29 cellular contexts compared by ENCODE assay signal in the genomic region with DNA sequence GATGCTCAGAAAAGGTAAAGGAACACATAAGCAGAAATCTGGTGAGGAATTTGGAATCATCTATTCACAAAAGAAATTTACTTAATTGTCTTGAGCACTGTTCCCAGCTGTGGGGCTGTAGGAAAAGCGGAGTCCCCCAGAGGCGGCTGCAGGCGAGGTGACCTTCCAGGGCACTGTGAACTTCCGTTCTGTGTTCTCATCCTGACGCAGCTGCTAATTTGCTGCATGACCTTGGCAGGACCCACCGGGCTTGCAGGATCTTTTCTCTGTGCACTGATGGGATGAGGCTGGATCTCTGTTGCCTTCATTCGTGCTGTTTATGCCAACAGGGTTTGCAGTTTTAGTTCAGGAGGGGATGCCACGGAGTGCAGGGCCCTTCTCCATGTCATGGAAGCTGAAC.
"Had no signal": no experiment of that assay in that cellular context is flagged by ENCODE, and none has a peak within 500 bp of the region (broad histone marks: within the 10 kb centered on the region; RNA-seq: fewer than 3 reads in every experiment).

No MANE protein-coding gene starts in this region.

- H3K9me3 Mint-ChIP-seq: naive thymus-derived CD8-positive, alpha-beta T cell; neural progenitor cell had no signal

- H3K4me1 Mint-ChIP-seq: naive thymus-derived CD8-positive, alpha-beta T cell; stimulated activated naive B cell treated with anti-CD40 and anti-IgM and Interleukin-4, amounts not matched to agents 10 μg/mL and 1 μg/mL and 100 μg/mL, for 72 hours had no signal

- H3K27me3 ChIP-seq: hepatocyte, left lung, neural progenitor cell, neutrophil, right atrium auricular region, right lobe of liver, testis, thyroid gland, upper lobe of right lung had no signal

- H3K36me3 Mint-ChIP-seq: naive thymus-derived CD8-positive, alpha-beta T cell; neural progenitor cell; stimulated activated naive B cell treated with anti-CD40 and anti-IgM and Interleukin-4, amounts not matched to agents 10 μg/mL and 1 μg/mL and 100 μg/mL, for 72 hours had no signal

- DNase-seq: heart left ventricle; kidney glomerular epithelial cell; left colon; left lung; mesendoderm; midbrain; mucosa of descending colon; naive thymus-derived CD8-positive, alpha-beta T cell; nephron progenitor cell; occipital lobe; right lobe of liver; stimulated activated CD4-positive, alpha-beta T cell treated with anti-CD3 and anti-CD28 coated beads, Interleukin-12 subunit alpha, Interleukin-12 subunit beta, amount 100 ng/mL, for 4 hours; stimulated activated CD4-positive, alpha-beta T cell treated with anti-CD3 and anti-CD28 coated beads, Interleukin-15, amount 100 ng/mL, for 24 hours; stimulated activated CD4-positive, alpha-beta T cell treated with anti-CD3 and anti-CD28 coated beads, Interleukin-2, amount 100 ng/mL, for 24 hours; stimulated activated CD4-positive, alpha-beta T cell treated with anti-CD3 and anti-CD28 coated beads, Interleukin-4, amount 100 ng/mL, for 1 hour; stimulated activated naive B cell treated with anti-CD40 and anti-IgM and Interleukin-4, amounts not matched to agents 10 μg/mL and 1 μg/mL and 100 μg/mL, for 72 hours; stimulated activated naive CD8-positive, alpha-beta T cell treated with anti-CD3 and anti-CD28 coated beads, Interleukin-15, Interleukin-2, amounts not matched to agents 100 U/mL and 50 U/mL, for 24 hours; stomach; testis; thyroid gland; trophoblast cell; upper lobe of right lung had no signal

- ATAC-seq: heart left ventricle; left colon; left lung; mucosa of descending colon; naive thymus-derived CD8-positive, alpha-beta T cell; stimulated activated naive B cell treated with anti-CD40 and anti-IgM and Interleukin-4, amounts not matched to agents 10 μg/mL and 1 μg/mL and 100 μg/mL, for 72 hours; stimulated activated naive CD8-positive, alpha-beta T cell treated with anti-CD3 and anti-CD28 coated beads, Interleukin-15, Interleukin-2, amounts not matched to agents 100 U/mL and 50 U/mL, for 24 hours; upper lobe of right lung had no signal

- H3K4me3 ChIP-seq: heart left ventricle, hepatocyte, left lung, lung, mucosa of descending colon, neural progenitor cell, right atrium auricular region, right lobe of liver, skin epidermis, stomach, testis, thyroid gland, upper lobe of right lung had no signal

- H3K9me3 ChIP-seq: heart left ventricle, left lung, neutrophil, right atrium auricular region, right lobe of liver, stomach, testis, thyroid gland, upper lobe of right lung had no signal

- H3K27ac ChIP-seq: heart left ventricle, hepatocyte, left lung, neural progenitor cell, neutrophil, right atrium auricular region, right lobe of liver, skin epidermis, stomach, testis, thyroid gland, upper lobe of right lung had no signal

- H3K27ac Mint-ChIP-seq: naive thymus-derived CD8-positive, alpha-beta T cell; nephron progenitor cell; neural progenitor cell; progenitor cell of endocrine pancreas; stimulated activated naive B cell treated with anti-CD40 and anti-IgM and Interleukin-4, amounts not matched to agents 10 μg/mL and 1 μg/mL and 100 μg/mL, for 72 hours had no signal

- H3K36me3 ChIP-seq: heart left ventricle, left lung, neural progenitor cell, neutrophil, right atrium auricular region, right lobe of liver, stomach, thyroid gland, upper lobe of right lung had no signal

- H3K4me1 ChIP-seq: heart left ventricle, left lung, right atrium auricular region, right lobe of liver, stomach, thyroid gland, upper lobe of right lung had no signal

- H3K4me3 Mint-ChIP-seq: naive thymus-derived CD8-positive, alpha-beta T cell; nephron progenitor cell; neural progenitor cell; stimulated activated naive B cell treated with anti-CD40 and anti-IgM and Interleukin-4, amounts not matched to agents 10 μg/mL and 1 μg/mL and 100 μg/mL, for 72 hours had no signal
